ENCODE assay signal across 16 cellular contexts in genomic region chr17:78338860-78339259, GRCh38. TPM values are rescaled to one million over a fixed set of nuclear protein-coding genes. Genes with fewer than 3 reads are reported as not detected.
DNase-seq lines count a peak whose midpoint lies in the region; ATAC-seq and TF ChIP-seq lines count a peak whose summit lies in the region.
"Had no signal": no experiment of that assay in that cellular context is flagged by ENCODE, and none has a peak within 500 bp of the region (broad histone marks: within the 10 kb centered on the region; RNA-seq: fewer than 3 reads in every experiment).

No MANE protein-coding gene starts in this region.

- no peaks in the 10 kb centered on the region for H3K36me3 Mint-ChIP-seq in activated naive CD4-positive, alpha-beta T cell treated with anti-CD3 and anti-CD28 coated beads for 36 hours (ENCODE audit: low read depth)
- H3K36me3 Mint-ChIP-seq in activated naive CD4-positive, alpha-beta T cell treated with anti-CD3 and anti-CD28 coated beads, Interleukin-2, amount 50 U/mL, for 72 hours = no peaks in the 10 kb centered on the region

- no peaks in the 10 kb centered on the region for H3K27me3 ChIP-seq in effector memory CD4-positive, alpha-beta T cell (replicated peaks; ENCODE audit: control insufficient read depth, insufficient read depth, low read length, poor library complexity, severe bottlenecking)
- peaks cover 0 to 6% (median 0%) of the 10 kb centered on the region in 7 donors for H3K27me3 ChIP-seq in spleen (replicated peaks in 1 of 7)

- 52 to 68% (median 65%) methylated on average over 9 of the region's 9 CpGs for WGBS in spleen, 5 donors

- intact Hi-C loops in activated naive CD4-positive, alpha-beta T cell treated with anti-CD3 and anti-CD28 coated beads for 36 hours (cut with micrococcal nuclease) = no loop called here
- intact Hi-C loops in spleen (cut with DNase I; ENCODE audit: low total_unique reads) = no loop called here

- H3K9me3 ChIP-seq in effector memory CD4-positive, alpha-beta T cell (ENCODE audit: control insufficient read depth, low read length) = no peaks in the 10 kb centered on the region
- H3K9me3 ChIP-seq in spleen = no peaks in the 10 kb centered on the region

- no peaks in the 10 kb centered on the region for H3K9me3 Mint-ChIP-seq in activated naive CD4-positive, alpha-beta T cell treated with anti-CD3 and anti-CD28 coated beads for 36 hours
- H3K9me3 Mint-ChIP-seq in activated naive CD4-positive, alpha-beta T cell treated with anti-CD3 and anti-CD28 coated beads, Interleukin-2, amount 50 U/mL, for 72 hours = no peaks in the 10 kb centered on the region
- H3K9me3 Mint-ChIP-seq: endodermal cell; neural crest cell; stimulated activated naive CD8-positive, alpha-beta T cell treated with anti-CD3 and anti-CD28 coated beads, Interleukin-15, amount 100 ng/mL, for 72 hours had no signal

- DNase-seq in activated naive CD4-positive, alpha-beta T cell treated with anti-CD3 and anti-CD28 coated beads for 36 hours = peak; percentile 77
- DNase-seq in activated naive CD4-positive, alpha-beta T cell treated with anti-CD3 and anti-CD28 coated beads, Interleukin-2, amount 50 U/mL, for 72 hours (ENCODE audit: low spot score in 2 of 2) = no peak
- DNase-seq in NCI-H460 (ENCODE audit: extremely low read depth, low read depth) = peak; percentile 97
- no peak for DNase-seq in effector memory CD4-positive, alpha-beta T cell
- no peak for DNase-seq in spleen
- DNase-seq in hepatic stellate cell (ENCODE audit: low spot score) = no peak
- DNase-seq: activated gamma-delta T cell; AML-193; endodermal cell; hypothalamus; stimulated activated CD4-positive, alpha-beta T cell treated with anti-CD3 and anti-CD28 coated beads, Interleukin-15, amount 100 ng/mL, for 24 hours; stimulated activated naive CD8-positive, alpha-beta T cell treated with anti-CD3 and anti-CD28 coated beads, Interleukin-15, amount 100 ng/mL, for 72 hours had no signal

- TF ChIP-seq POLR2A in spleen (IDR thresholded peaks at IDR 0.05) = no peak

- CTCF ChIA-PET in activated naive CD4-positive, alpha-beta T cell treated with anti-CD3 and anti-CD28 coated beads for 36 hours (lab: Charles Lee) = interaction anchor here (0.8 to 1.6 kb wide), 3 partner anchors 22 to 50 kb away, joined by 3 to 5 read pairs (median 3); no protein-coding TSS in a partner anchor

- ATAC-seq in activated naive CD4-positive, alpha-beta T cell treated with anti-CD3 and anti-CD28 coated beads, Interleukin-2, amount 50 U/mL, for 72 hours = no peak
- no peak for ATAC-seq in GM21576 (IDR thresholded peaks at IDR 0.05; ENCODE audit: unreplicated experiment)
- ATAC-seq in HG02610 (IDR thresholded peaks at IDR 0.05; ENCODE audit: unreplicated experiment) = no peak
- ATAC-seq: stimulated activated naive CD8-positive, alpha-beta T cell treated with anti-CD3 and anti-CD28 coated beads, Interleukin-15, amount 100 ng/mL, for 72 hours had no signal

- H3K27ac ChIP-seq in effector memory CD4-positive, alpha-beta T cell (ENCODE audit: insufficient read depth, low read length, poor library complexity, severe bottlenecking) = peak overlapping the region; percentile 55
- H3K27ac ChIP-seq in spleen = peak overlapping the region in 5 of 8 donors; percentile 6 to 88 (median 63)
- H3K27ac ChIP-seq: HL-60 had no signal

- H3K4me1 Mint-ChIP-seq in activated naive CD4-positive, alpha-beta T cell treated with anti-CD3 and anti-CD28 coated beads for 36 hours (ENCODE audit: low read depth) = peaks cover 51% of the 10 kb centered on the region
- H3K4me1 Mint-ChIP-seq: endodermal cell had no signal

- no peak overlapping the region for H3K4me3 Mint-ChIP-seq in activated naive CD4-positive, alpha-beta T cell treated with anti-CD3 and anti-CD28 coated beads for 36 hours
- H3K4me3 Mint-ChIP-seq: endodermal cell; neural crest cell; stimulated activated naive CD8-positive, alpha-beta T cell treated with anti-CD3 and anti-CD28 coated beads, Interleukin-15, amount 100 ng/mL, for 72 hours had no signal

- TF ChIP-seq CTCF in spleen (IDR thresholded peaks at IDR 0.05 in 8 of 11, conservative IDR thresholded peaks at IDR 0.05 in 3 of 11) = no peak

- H3K36me3 ChIP-seq in effector memory CD4-positive, alpha-beta T cell (ENCODE audit: control insufficient read depth, insufficient read depth, low read length) = no peaks in the 10 kb centered on the region
- H3K36me3 ChIP-seq in spleen = no peaks in the 10 kb centered on the region

- no peak overlapping the region for H3K4me3 ChIP-seq in effector memory CD4-positive, alpha-beta T cell (ENCODE audit: insufficient read depth, low read depth, low read length, poor library complexity, severe bottlenecking)
- H3K4me3 ChIP-seq in spleen = no peak overlapping the region

- peaks cover 39% of the 10 kb centered on the region for H3K4me1 ChIP-seq in effector memory CD4-positive, alpha-beta T cell (ENCODE audit: control insufficient read depth, insufficient read depth, low read length, poor library complexity, severe bottlenecking)
- H3K4me1 ChIP-seq in spleen = peaks cover 24 to 82% (median 67%) of the 10 kb centered on the region in 6 donors

- no peaks in the 10 kb centered on the region for H3K27me3 Mint-ChIP-seq in activated naive CD4-positive, alpha-beta T cell treated with anti-CD3 and anti-CD28 coated beads for 36 hours (ENCODE audit: low read depth)

- H3K27ac Mint-ChIP-seq in activated naive CD4-positive, alpha-beta T cell treated with anti-CD3 and anti-CD28 coated beads for 36 hours = peak overlapping the region; percentile 85
- H3K27ac Mint-ChIP-seq in activated naive CD4-positive, alpha-beta T cell treated with anti-CD3 and anti-CD28 coated beads, Interleukin-2, amount 50 U/mL, for 72 hours = no peak overlapping the region
- H3K27ac Mint-ChIP-seq: endodermal cell; stimulated activated naive CD8-positive, alpha-beta T cell treated with anti-CD3 and anti-CD28 coated beads, Interleukin-15, amount 100 ng/mL, for 72 hours had no signal

RNA-seq across cellular contexts. Expression of gene SOCS3, which starts 21.0 kb away (rescaled TPM):
- 100 to 1,000 TPM; 281 to 290 TPM for total RNA-seq in activated naive CD4-positive, alpha-beta T cell treated with anti-CD3 and anti-CD28 coated beads for 36 hours
- 100 to 1,000 TPM; 179 to 182 TPM for total RNA-seq in activated naive CD4-positive, alpha-beta T cell treated with anti-CD3 and anti-CD28 coated beads, Interleukin-2, amount 50 U/mL, for 72 hours
- total RNA-seq in NCI-H460 (2014; rRNA removed; shearing (Covaris generic)) = 404 and 479 TPM in 2 replicates
- polyA plus RNA-seq in NCI-H460 (2014; cell fraction: nucleus; rRNA removed) = 239 and 275 TPM in 2 replicates
- 100 to 1,000 TPM in 4 of 7 donors, 10 to 100 TPM in 3; 21.4 to 164 (median 103) TPM for total RNA-seq in spleen
- 10 to 100 TPM; 10.7 to 22.2 (median 12.2) TPM for polyA plus RNA-seq in spleen

RNA-seq across cellular contexts. Expression of gene PGS1, which starts 39.6 kb away (rescaled TPM):
- total RNA-seq in activated naive CD4-positive, alpha-beta T cell treated with anti-CD3 and anti-CD28 coated beads for 36 hours = 10 to 100 TPM; 69.0 to 73.1 TPM
- total RNA-seq in activated naive CD4-positive, alpha-beta T cell treated with anti-CD3 and anti-CD28 coated beads, Interleukin-2, amount 50 U/mL, for 72 hours = 100 to 1,000 TPM in 1 of 2 donors, 10 to 100 TPM in 1; 63.5 to 122 TPM
- total RNA-seq in NCI-H460 (2014; rRNA removed; shearing (Covaris generic)) = 27.5 and 30.5 TPM in 2 replicates
- polyA plus RNA-seq in NCI-H460 (2014; cell fraction: nucleus; rRNA removed) = 123 and 146 TPM in 2 replicates
- total RNA-seq in spleen = 100 to 1,000 TPM in 6 of 7 donors, 10 to 100 TPM in 1; 60.1 to 217 (median 112) TPM
- 10 to 100 TPM; 20.0 to 34.7 (median 20.5) TPM for polyA plus RNA-seq in spleen

Comparison
In these comparisons a context has a peak if more than half of its experiments do, and no peak if none do; other contexts are left out.
1. DNase-seq: peak in activated naive CD4-positive, alpha-beta T cell treated with anti-CD3 and anti-CD28 coated beads for 36 hours (single experiment) and NCI-H460 (single experiment); none in activated naive CD4-positive, alpha-beta T cell treated with anti-CD3 and anti-CD28 coated beads, Interleukin-2, amount 50 U/mL, for 72 hours (0 of 2), effector memory CD4-positive, alpha-beta T cell (0 of 3), spleen (single experiment) and hepatic stellate cell (single experiment).